Comparison of ENCODE assay signal across 1 cellular context in the genomic region with DNA sequence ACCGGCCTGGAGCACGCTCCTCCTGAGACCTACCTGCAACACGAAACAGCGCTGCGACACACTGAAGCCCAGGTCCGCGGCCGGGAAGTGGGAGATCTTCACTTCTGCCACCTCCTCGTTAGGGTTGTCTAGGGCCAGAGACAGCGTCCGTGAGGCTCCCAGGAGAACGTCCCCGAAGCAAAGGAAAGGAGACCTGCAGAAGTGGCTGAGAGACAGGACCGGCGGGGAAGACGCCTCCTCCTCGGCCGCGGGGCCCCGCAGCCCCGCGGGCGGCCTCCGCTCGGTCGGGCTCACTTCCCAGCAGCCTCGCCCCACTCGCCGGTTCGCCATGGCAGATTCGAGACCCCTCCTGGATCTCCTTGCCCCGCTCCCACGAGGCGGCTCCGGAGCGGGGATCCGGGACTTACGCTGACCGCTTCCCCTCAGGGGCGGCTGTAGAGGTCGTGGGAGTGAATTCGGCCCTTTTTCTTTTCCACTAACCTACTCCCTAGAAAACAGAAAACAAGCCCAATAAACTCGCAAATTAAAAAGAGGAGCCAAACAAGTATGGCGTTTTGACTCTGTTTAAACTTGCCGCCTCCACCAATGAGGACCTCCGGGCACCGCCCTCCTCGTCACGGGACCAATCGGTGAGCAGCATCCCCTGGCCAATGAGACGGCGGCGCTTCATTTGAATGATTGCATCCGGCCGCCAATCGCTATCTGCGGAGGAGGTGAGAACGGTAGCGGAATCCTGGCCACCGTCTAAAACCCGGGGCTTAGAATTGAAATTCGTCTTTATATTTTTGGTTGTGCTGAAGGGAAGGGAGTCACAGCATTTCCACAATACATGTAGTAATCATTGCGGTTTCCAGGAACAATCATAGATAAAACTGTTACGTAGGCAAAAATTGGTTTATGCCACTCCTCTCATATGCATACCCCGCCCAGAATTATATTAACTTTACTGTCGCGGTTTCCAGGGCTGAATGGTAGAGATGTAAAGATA.
TF ChIP-seq lines count a peak whose summit lies in the region.

Gene ASPM (minus strand): TSS at position 562 of the 988 bp plus-strand sequence. CDS start 232 bp downstream, at position 330.

TF ChIP-seq in K562, 482 proteins besides CTCF, POLR2A, EP300 and RAD21 (continued from another document and continues in another):
- TF ChIP-seq, protein P1, sequence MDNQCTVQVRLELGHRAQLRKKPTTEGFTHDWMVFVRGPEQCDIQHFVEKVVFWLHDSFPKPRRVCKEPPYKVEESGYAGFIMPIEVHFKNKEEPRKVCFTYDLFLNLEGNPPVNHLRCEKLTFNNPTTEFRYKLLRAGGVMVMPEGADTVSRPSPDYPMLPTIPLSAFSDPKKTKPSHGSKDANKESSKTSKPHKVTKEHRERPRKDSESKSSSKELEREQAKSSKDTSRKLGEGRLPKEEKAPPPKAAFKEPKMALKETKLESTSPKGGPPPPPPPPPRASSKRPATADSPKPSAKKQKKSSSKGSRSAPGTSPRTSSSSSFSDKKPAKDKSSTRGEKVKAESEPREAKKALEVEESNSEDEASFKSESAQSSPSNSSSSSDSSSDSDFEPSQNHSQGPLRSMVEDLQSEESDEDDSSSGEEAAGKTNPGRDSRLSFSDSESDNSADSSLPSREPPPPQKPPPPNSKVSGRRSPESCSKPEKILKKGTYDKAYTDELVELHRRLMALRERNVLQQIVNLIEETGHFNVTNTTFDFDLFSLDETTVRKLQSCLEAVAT (IDR thresholded peaks at IDR 0.05), result peak; percentile 30 to 89; a peak in 2 of 4 replicates
- TF ChIP-seq AFF4 (CRISPR knock-in tag; IDR thresholded peaks at IDR 0.05) (no peak; the same call in 1 of the 2 replicates), NR1H2 (CRISPR knock-in tag; IDR thresholded peaks at IDR 0.05) (no peak), ZNF263 (CRISPR knock-in tag; IDR thresholded peaks at IDR 0.05; ENCODE audit: borderline replicate concordance) (peak; percentile 28), ZNF140 (CRISPR knock-in tag; IDR thresholded peaks at IDR 0.05) (no peak), MYC (IDR thresholded peaks at IDR 0.05; ENCODE audit: low read depth, low read length) (peak; percentile 86), MYC (CRISPR knock-in tag; IDR thresholded peaks at IDR 0.05; ENCODE audit: borderline replicate concordance, low read depth) (no peak), RNF2 (IDR thresholded peaks at IDR 0.05) (peak; percentile 56; the same call in 1 of the 2 replicates), TCF7 (IDR thresholded peaks at IDR 0.05; ENCODE audit: borderline replicate concordance) (0 out of 2 replicates have a peak, but pooled peaks have one; percentile 7), MAFF (IDR thresholded peaks at IDR 0.05; ENCODE audit: low read length) (peak; percentile 85), STAT5A (IDR thresholded peaks at IDR 0.05; ENCODE audit: borderline replicate concordance, low read length) (peak; percentile 5; the same call in 1 of the 2 replicates), CXXC5 (CRISPR knock-in tag; IDR thresholded peaks at IDR 0.05) (peak; percentile 56), KDM2B (CRISPR knock-in tag; IDR thresholded peaks at IDR 0.05) (no peak), POLR2AphosphoS5 (IDR thresholded peaks at IDR 0.05; ENCODE audit: control insufficient read depth, insufficient read depth, low read depth, low read length) (peak; percentile 66), BMI1 (IDR thresholded peaks at IDR 0.05; ENCODE audit: low read length) (no peak), POLR2H (tag; IDR thresholded peaks at IDR 0.05; ENCODE audit: low read depth) (peak; percentile 83), TAF9B (IDR thresholded peaks at IDR 0.05; ENCODE audit: partially characterized antibody) (peak; percentile 61), NEUROD1 (IDR thresholded peaks at IDR 0.05; ENCODE audit: borderline replicate concordance, low read depth, low read length, partially characterized antibody) (peak; percentile 90), ZNF77 (CRISPR knock-in tag; IDR thresholded peaks at IDR 0.05) (no peak), MBD2 (IDR thresholded peaks at IDR 0.05; ENCODE audit: borderline replicate concordance, low read depth) (peak; percentile 92), ARNT (IDR thresholded peaks at IDR 0.05) (0 out of 4 replicates have a peak, but pooled peaks of 1 of the 2 experiments have one; percentile 39), PRMT5 (CRISPR knock-in tag; IDR thresholded peaks at IDR 0.05) (no peak), DPF2 (IDR thresholded peaks at IDR 0.05) (peak; percentile 65; the same call in 1 of the 2 replicates), L3MBTL2 (IDR thresholded peaks at IDR 0.05) (peak; percentile 83), ZFP36 (IDR thresholded peaks at IDR 0.05; ENCODE audit: low read depth, low read length, partially characterized antibody) (no peak), TOE1 (IDR thresholded peaks at IDR 0.05; ENCODE audit: borderline replicate concordance) (peak; percentile 43; the same call in 1 of the 2 replicates), TOE1 (CRISPR knock-in tag; IDR thresholded peaks at IDR 0.05; ENCODE audit: borderline replicate concordance, low read depth) (no peak), XRCC4 (IDR thresholded peaks at IDR 0.05; ENCODE audit: extremely low read depth, insufficient read depth, insufficient read length) (no peak), SMARCA4 (IDR thresholded peaks at IDR 0.05) (0 out of 2 replicates have a peak, but pooled peaks have one; percentile 30), SOX6 (IDR thresholded peaks at IDR 0.05) (peak; percentile 54), PHF8 (IDR thresholded peaks at IDR 0.05; ENCODE audit: borderline replicate concordance, low read length) (peak; percentile 81; the same call in 1 of the 2 replicates), EHMT2 (IDR thresholded peaks at IDR 0.05) (no peak), NFATC3 (IDR thresholded peaks at IDR 0.05) (no peak), PML (IDR thresholded peaks at IDR 0.05; ENCODE audit: low read length) (peak; percentile 54; the same call in 1 of the 2 replicates), ZNF609 (CRISPR knock-in tag; IDR thresholded peaks at IDR 0.05; ENCODE audit: borderline replicate concordance) (no peak; the same call in 1 of the 2 replicates), RBBP5 (IDR thresholded peaks at IDR 0.05; ENCODE audit: borderline replicate concordance, insufficient read depth, low read length, poor library complexity, severe bottlenecking) (peak; percentile 95), RERE (CRISPR knock-in tag; IDR thresholded peaks at IDR 0.05; ENCODE audit: borderline replicate concordance) (0 out of 2 replicates have a peak, but pooled peaks have one; percentile 41), ZNF41 (CRISPR knock-in tag; conservative IDR thresholded peaks at IDR 0.05) (no peak), MEIS2 (IDR thresholded peaks at IDR 0.05; ENCODE audit: partially characterized antibody) (peak; percentile 42)
- TF ChIP-seq, protein P2, sequence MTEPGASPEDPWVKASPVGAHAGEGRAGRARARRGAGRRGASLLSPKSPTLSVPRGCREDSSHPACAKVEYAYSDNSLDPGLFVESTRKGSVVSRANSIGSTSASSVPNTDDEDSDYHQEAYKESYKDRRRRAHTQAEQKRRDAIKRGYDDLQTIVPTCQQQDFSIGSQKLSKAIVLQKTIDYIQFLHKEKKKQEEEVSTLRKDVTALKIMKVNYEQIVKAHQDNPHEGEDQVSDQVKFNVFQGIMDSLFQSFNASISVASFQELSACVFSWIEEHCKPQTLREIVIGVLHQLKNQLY (CRISPR knock-in tag; conservative IDR thresholded peaks at IDR 0.05), result 0 out of 4 replicates have a peak, but pooled peaks of 1 of the 2 experiments have one; percentile 54
- TF ChIP-seq, protein P3, sequence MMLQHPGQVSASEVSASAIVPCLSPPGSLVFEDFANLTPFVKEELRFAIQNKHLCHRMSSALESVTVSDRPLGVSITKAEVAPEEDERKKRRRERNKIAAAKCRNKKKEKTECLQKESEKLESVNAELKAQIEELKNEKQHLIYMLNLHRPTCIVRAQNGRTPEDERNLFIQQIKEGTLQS (IDR thresholded peaks at IDR 0.05), result 0 out of 2 replicates have a peak, but pooled peaks have one; percentile 19
- TF ChIP-seq, protein P3 (CRISPR knock-in tag; conservative IDR thresholded peaks at IDR 0.05), result no peak
